Comparison of ENCODE assay signal across 15 cellular contexts in the genomic region with DNA sequence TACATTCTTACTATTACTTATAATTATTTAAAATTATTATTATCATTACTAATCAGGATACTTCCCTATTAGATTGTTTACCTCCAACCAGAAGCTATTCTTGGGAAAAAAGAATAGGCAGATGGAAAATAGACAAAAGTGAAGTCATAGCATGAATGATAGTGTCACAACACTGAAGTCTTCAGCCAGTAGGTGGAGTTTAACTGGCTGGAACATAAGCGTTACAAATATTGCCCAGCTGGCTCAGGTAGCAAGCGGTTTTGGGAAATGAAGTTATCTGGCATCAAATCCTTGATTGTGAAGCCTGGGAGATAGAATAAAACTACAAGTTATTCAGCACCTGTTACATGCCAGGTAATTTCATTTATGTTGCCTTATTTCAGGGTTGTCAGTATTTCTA.
DNase-seq lines count a peak whose midpoint lies in the region; ATAC-seq, FAIRE-seq and TF ChIP-seq lines count a peak whose summit lies in the region.
"Had no signal": no experiment of that assay in that cellular context is flagged by ENCODE, and none has a peak within 500 bp of the region (broad histone marks: within the 10 kb centered on the region; RNA-seq: fewer than 3 reads in every experiment).

No MANE protein-coding gene starts in this region.

- intact Hi-C loops in right lobe of liver (cut with DNase I): no loop called here

- H3K4me3 ChIP-seq in astrocyte of the spinal cord (ENCODE audit: low read depth, low read length) (no peak overlapping the region), right lobe of liver (no peak overlapping the region)

- in situ Hi-C loops in astrocyte of the spinal cord (cut with HindIII; ENCODE audit: low sequenced_read_pairs): no loop called here

- no peak for FAIRE-seq in GM19239 (lab: Jason Lieb, UNC)
- FAIRE-seq: HTR-8/SVneo, kidney had no signal

- peak; percentile 52 to 71 (median 60) for ATAC-seq in right lobe of liver
- ATAC-seq: sciatic nerve had no signal

- no peaks in the 10 kb centered on the region for H3K27me3 ChIP-seq in right lobe of liver

- H3K27ac ChIP-seq in right lobe of liver: no peak overlapping the region

- 52% methylated on average over 2 of the region's 2 CpGs for WGBS in right lobe of liver (ENCODE audit: insufficient coverage, low coverage, low lambda C conversion rate, missing lambda C conversion rate)

- no peaks in the 10 kb centered on the region for H3K36me3 ChIP-seq in right lobe of liver

- peak; percentile 0 for DNase-seq in HuH-7 (ENCODE audit: low spot score)
- DNase-seq in astrocyte of the spinal cord (ENCODE audit: low read depth, low spot score): no peak
- DNase-seq in right lobe of liver: no peak
- DNase-seq in stimulated activated CD4-positive, alpha-beta T cell treated with anti-CD3 and anti-CD28 coated beads, Interleukin-4, amount 100 ng/mL, for 1 hour: no peak
- DNase-seq in GM19239 (ENCODE audit: insufficient read length, low spot score): no peak
- DNase-seq in NCI-H2081 (lab: John Stamatoyannopoulos, UW): no peak
- DNase-seq in activated CD4-positive, alpha-beta T cell treated with anti-CD3 and anti-CD28 coated beads, Interleukin-2, amount 50 U/mL, for 48 hours: no peak
- DNase-seq: activated naive CD8-positive, alpha-beta T cell treated with anti-CD3 and anti-CD28 coated beads for 36 hours; CD4-positive, CD25-positive, alpha-beta regulatory T cell; kidney; NCI-H187; substantia nigra had no signal

- TF ChIP-seq CTCF in GM12872 (IDR thresholded peaks at IDR 0.05; ENCODE audit: insufficient read depth, low read depth, low read length) (0 out of 3 replicates have a peak, but pooled peaks have one; percentile 5), astrocyte of the spinal cord (IDR thresholded peaks at IDR 0.05; ENCODE audit: low read depth, low read length) (peak; percentile 16), right lobe of liver (IDR thresholded peaks at IDR 0.05) (peak; percentile 27 to 35 (median 32))

- no peaks in the 10 kb centered on the region for H3K9me3 ChIP-seq in right lobe of liver

- no peaks in the 10 kb centered on the region for H3K4me1 ChIP-seq in right lobe of liver

- TF ChIP-seq POLR2A in right lobe of liver (IDR thresholded peaks at IDR 0.05): no peak
